15 cellular contexts compared by ENCODE assay signal in the genomic region with DNA sequence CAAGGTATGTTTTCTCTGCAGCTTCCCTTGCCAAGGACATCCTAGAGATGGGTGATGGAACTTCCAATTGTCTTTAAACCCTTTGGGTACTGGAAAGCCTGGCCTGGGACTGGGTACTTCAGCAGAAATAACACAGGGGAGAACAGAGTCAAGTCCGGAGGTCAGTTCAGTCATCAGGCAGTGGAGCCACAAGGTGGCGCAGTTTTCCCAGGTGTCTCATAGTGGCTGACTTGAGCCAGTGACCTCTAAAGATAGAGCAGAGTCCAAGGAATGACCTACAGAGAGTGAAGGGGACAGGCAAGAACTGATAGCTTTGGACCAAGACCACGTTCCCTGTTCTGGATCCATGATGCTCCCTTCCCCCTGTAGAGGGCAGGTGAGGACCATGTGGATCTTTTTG. TPM values are rescaled to one million over a fixed set of nuclear protein-coding genes. Genes with fewer than 3 reads are reported as not detected.
DNase-seq lines count a peak whose midpoint lies in the region; TF ChIP-seq lines count a peak whose summit lies in the region.
"Not testable (repeated sequence)": the region's sequence is repeated elsewhere in the genome, so short reads cannot be mapped to it uniquely, and the experiment has no call there.
"Had no signal": no experiment of that assay in that cellular context is flagged by ENCODE, and none has a peak within 500 bp of the region (broad histone marks: within the 10 kb centered on the region; RNA-seq: fewer than 3 reads in every experiment).

No MANE protein-coding gene starts in this region.

- H2AFZ ChIP-seq in PC-9; mammary epithelial cell (ENCODE audit: low read depth, low read length): not testable (repeated sequence)

- in situ Hi-C loops in mammary epithelial cell (cut with MboI; ENCODE audit: low sequenced_read_pairs in 2 of 2), result not testable (repeated sequence)

- intact Hi-C loops in CD14-positive monocyte (cut with micrococcal nuclease); PC-9 (cut with micrococcal nuclease; ENCODE audit: unreplicated experiment); thyroid gland (cut with DNase I): not testable (repeated sequence)
- intact Hi-C loops in mammary epithelial cell (cut with micrococcal nuclease), result loop anchor here (1.0 kb wide), 1 partner anchor 19 kb away; no protein-coding TSS in a partner anchor

- H3K9me2 ChIP-seq in PC-9 (ENCODE audit: insufficient read depth), result not testable (repeated sequence)

- not testable (repeated sequence) for H3K9me3 ChIP-seq in PC-9 (ENCODE audit: insufficient read depth, low read depth); mammary epithelial cell (replicated peaks; ENCODE audit: insufficient read depth, low read length); cardiac muscle cell (ENCODE audit: low read depth); thyroid gland

- 43% methylated on average over 3 of the region's 3 CpGs for WGBS in mammary epithelial cell (ENCODE audit: low coverage, missing lambda C conversion rate)
- 11 to 18% methylated on average over 3 of the region's 3 CpGs for WGBS in thyroid gland, 2 donors

- H3K4me1 Mint-ChIP-seq in CD14-positive monocyte, result not testable (repeated sequence)

- TF ChIP-seq CTCF in CD14-positive monocyte (IDR thresholded peaks at IDR 0.05) (peak; percentile 10), GM12874 (IDR thresholded peaks at IDR 0.05; ENCODE audit: insufficient read depth, low read depth, low read length) (peak; percentile 36; the same call in 1 of the 2 replicates), LNCAP (IDR thresholded peaks at IDR 0.05) (peak; percentile 34), PC-9 (conservative IDR thresholded peaks at IDR 0.05) (peak; percentile 69), mammary epithelial cell (conservative IDR thresholded peaks at IDR 0.05 in 1 of 2, IDR thresholded peaks at IDR 0.05 in 1 of 2; ENCODE audit: extremely low read depth in 1 of 2, insufficient read depth in 1 of 2, low read depth in 1 of 2, low read length in 2 of 2) (peak; percentile 17 to 45), cardiac muscle cell (IDR thresholded peaks at IDR 0.05; ENCODE audit: low read depth, low read length) (peak; percentile 24), thyroid gland (IDR thresholded peaks at IDR 0.05) (peak in 2 of 6 experiments; percentile 30 to 35)

- not testable (repeated sequence) for H3K27ac Mint-ChIP-seq in CD14-positive monocyte

- H3K4me1 ChIP-seq in PC-9 (replicated peaks; ENCODE audit: insufficient read depth) (peaks cover 20% of the 10 kb centered on the region), mammary epithelial cell (ENCODE audit: insufficient read depth, low read length) (peaks cover 18% of the 10 kb centered on the region)
- not testable (repeated sequence) for H3K4me1 ChIP-seq in cardiac muscle cell (ENCODE audit: low read depth); thyroid gland

- not testable (repeated sequence) for H3F3A ChIP-seq in PC-9 (ENCODE audit: insufficient read depth, low read depth)

- H3K4me3 ChIP-seq in PC-9; mammary epithelial cell (replicated peaks in 1 of 3; ENCODE audit: insufficient read depth in 1 of 3, low read depth in 2 of 3, low read length in 3 of 3); cardiac muscle cell; thyroid gland (replicated peaks in 1 of 3): not testable (repeated sequence)

- H3K36me3 ChIP-seq in PC-9 (ENCODE audit: low read depth); mammary epithelial cell (ENCODE audit: insufficient read depth, low read length); cardiac muscle cell; thyroid gland: not testable (repeated sequence)

- TF ChIP-seq POLR2A in thyroid gland (IDR thresholded peaks at IDR 0.05), result not testable (repeated sequence)

- H3K27me3 Mint-ChIP-seq in CD14-positive monocyte (ENCODE audit: low read depth in 3 of 3), result not testable (repeated sequence)

- H3K9ac ChIP-seq in mammary epithelial cell (ENCODE audit: insufficient read depth, low read length), result not testable (repeated sequence)

- POLR2A ChIA-PET in PC-9 (lab: Charles Lee; ENCODE audit: unreplicated experiment), result not testable (repeated sequence)

- H4K20me1 ChIP-seq in PC-9 (ENCODE audit: insufficient read depth); mammary epithelial cell (ENCODE audit: insufficient read depth, low read length): not testable (repeated sequence)

- dilution Hi-C loops in mammary epithelial cell (cut with HindIII; ENCODE audit: low sequenced_read_pairs), result not testable (repeated sequence)

- CTCF ChIA-PET in PC-9 (lab: Charles Lee); mammary epithelial cell (lab: Charles Lee; ENCODE audit: low non-redundant PET): not testable (repeated sequence)

- DNase-seq in CD14-positive monocyte (ENCODE audit: low spot score); mammary epithelial cell; cardiac muscle cell (ENCODE audit: low read depth in 1 of 2, low spot score in 1 of 2): not testable (repeated sequence)
- DNase-seq in PC-9, result peak in 1 of 2 experiments; percentile 38
- peak; percentile 15 to 28 for DNase-seq in activated CD4-positive, alpha-beta T cell treated with anti-CD3 and anti-CD28 coated beads, Interleukin-2, amount 50 U/mL, for 48 hours
- DNase-seq in thyroid gland, result peak; percentile 28 to 35

- not testable (repeated sequence) for H3K79me2 ChIP-seq in PC-9 (ENCODE audit: low read depth); mammary epithelial cell (ENCODE audit: insufficient read depth, low read length)

- H3K27ac ChIP-seq in PC-9; mammary epithelial cell (ENCODE audit: insufficient read depth, low read depth, low read length); cardiac muscle cell; thyroid gland: not testable (repeated sequence)

- H3K36me3 Mint-ChIP-seq in CD14-positive monocyte, result not testable (repeated sequence)

- not testable (repeated sequence) for BruUV-seq in PC-9 (replicated peaks; lab: Mats Ljungman, UMichigan); mammary epithelial cell (replicated peaks; lab: Mats Ljungman, UMichigan)

- H3K4me2 ChIP-seq in PC-9; mammary epithelial cell (ENCODE audit: insufficient read depth, low read depth, low read length): not testable (repeated sequence)

- H3K4me3 Mint-ChIP-seq in CD14-positive monocyte, result not testable (repeated sequence)

- H3K27me3 ChIP-seq in PC-9 (ENCODE audit: insufficient read depth, low read depth); mammary epithelial cell (ENCODE audit: insufficient read depth, low read length); cardiac muscle cell; thyroid gland: not testable (repeated sequence)

- H3K9me3 Mint-ChIP-seq in CD14-positive monocyte, result not testable (repeated sequence)

RNA-seq across cellular contexts. Expression of a gene that starts 6.8 kb away (rescaled TPM):
- polyA plus RNA-seq in CD14-positive monocyte (not detected), mammary epithelial cell (not detected), cardiac muscle cell (not detected in 2 replicates)
- total RNA-seq in PC-9 (2021) (0.26 TPM in 1 of 2 replicates, not detected in the other), mammary epithelial cell (under 1 TPM in 1 of 2 donors, not detected in 1; under 0.01 TPM), cardiac muscle cell (not detected in 2 replicates), thyroid gland (not detected)
- polyA minus RNA-seq in mammary epithelial cell, result not detected
- total RNA-seq: activated B cell treated with CpG ODN at 0.5 μM for 24 hours; activated T-helper 1 cell treated with anti-CD3 and anti-CD28 coated beads, Interleukin-12 subunit alpha, Interleukin-12 subunit beta, Interleukin-2, Interleukin-4 antibody, amounts not matched to agents 30 ng/mL and 10 ng/mL and 1 ng/mL, durations not matched to agents 14 hours and 24 hours and 36 hours; left colon; natural killer cell; NCI-H460; transverse colon had no signal

RNA-seq across cellular contexts. Expression of a gene that starts 18.4 kb away (rescaled TPM):
- polyA plus RNA-seq in CD14-positive monocyte, result not detected
- total RNA-seq in PC-9 (2021), result not detected in 2 replicates
- not detected for total RNA-seq in mammary epithelial cell
- not detected for polyA plus RNA-seq in mammary epithelial cell
- not detected for polyA minus RNA-seq in mammary epithelial cell
- total RNA-seq in cardiac muscle cell, result not detected in 2 replicates
- not detected in 2 replicates for polyA plus RNA-seq in cardiac muscle cell
- not detected for total RNA-seq in thyroid gland
- total RNA-seq: activated B cell treated with CpG ODN at 0.5 μM for 24 hours; activated T-helper 1 cell treated with anti-CD3 and anti-CD28 coated beads, Interleukin-12 subunit alpha, Interleukin-12 subunit beta, Interleukin-2, Interleukin-4 antibody, amounts not matched to agents 30 ng/mL and 10 ng/mL and 1 ng/mL, durations not matched to agents 14 hours and 24 hours and 36 hours; left colon; natural killer cell; NCI-H460; transverse colon had no signal
- polyA plus RNA-seq: pancreas had no signal
